Comparison of ENCODE assay signal across 8 cellular contexts in the genomic region with DNA sequence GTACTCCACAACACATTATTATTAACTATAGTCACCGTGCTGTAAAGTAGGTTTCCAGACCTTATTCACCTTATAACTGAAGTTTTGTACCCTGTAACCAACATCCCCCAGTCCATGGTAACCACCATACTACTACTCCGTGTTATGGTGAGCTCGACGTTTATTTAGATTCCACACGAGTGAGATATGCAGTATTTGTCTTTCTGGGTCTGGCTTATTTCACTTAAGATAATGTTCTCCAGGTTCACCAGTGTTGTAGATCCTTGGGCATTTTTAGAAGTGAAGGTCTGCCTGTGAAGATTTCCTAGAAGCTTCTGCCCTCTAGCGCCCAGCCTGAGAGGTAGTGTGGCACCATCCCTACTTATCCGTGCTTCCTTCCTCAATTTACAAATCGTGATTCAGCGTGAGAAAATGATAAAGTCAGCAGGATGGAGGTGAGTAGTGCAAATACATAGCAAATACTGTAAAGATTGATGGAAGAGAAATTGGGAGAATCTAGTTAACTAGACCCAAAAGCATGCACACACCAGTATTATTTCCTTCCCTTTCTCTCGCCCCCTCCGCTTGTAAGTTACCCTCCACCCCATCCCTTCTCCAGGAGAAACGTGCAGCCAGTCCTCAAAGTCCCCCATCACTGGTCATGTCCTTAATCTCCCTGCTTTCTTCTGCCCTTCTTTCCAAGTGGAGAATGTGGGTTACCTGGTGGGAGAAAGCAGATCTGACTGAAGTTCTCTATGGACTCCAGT. TPM values are rescaled to one million over a fixed set of nuclear protein-coding genes. Genes with fewer than 3 reads are reported as not detected.
A peak's percentile ranks its signal among the peaks of the same experiment; 100 is the strongest.
DNase-seq lines count a peak whose midpoint lies in the region; ATAC-seq lines count a peak whose summit lies in the region.

No MANE protein-coding gene starts in this region.

- no peak overlapping the region for H4K91ac ChIP-seq in trophoblast cell (ENCODE audit: low read depth, low read length)

- H3K14ac ChIP-seq in trophoblast cell (ENCODE audit: low read length) = no peak overlapping the region

- no peaks in the 10 kb centered on the region for H3K79me1 ChIP-seq in trophoblast cell (ENCODE audit: low read length)

- H3K36me3 Mint-ChIP-seq in activated T-cell treated with anti-CD3 and anti-CD28 coated beads, Interleukin-2, amount 50 U/mL, for 4 hours (ENCODE audit: insufficient read depth) = no peaks in the 10 kb centered on the region

- peak; percentile 53 to 59 for ATAC-seq in activated T-cell treated with anti-CD3 and anti-CD28 coated beads, Interleukin-2, amount 50 U/mL, for 4 hours
- ATAC-seq in GM18907 (IDR thresholded peaks at IDR 0.05; ENCODE audit: unreplicated experiment) = no peak

- peaks cover 6% of the 10 kb centered on the region for H3K4me1 Mint-ChIP-seq in activated T-cell treated with anti-CD3 and anti-CD28 coated beads, Interleukin-2, amount 50 U/mL, for 4 hours (ENCODE audit: low read depth)

- H3K27me3 Mint-ChIP-seq in activated T-cell treated with anti-CD3 and anti-CD28 coated beads, Interleukin-2, amount 50 U/mL, for 4 hours (ENCODE audit: low read depth) = no peaks in the 10 kb centered on the region

- H2BK12ac ChIP-seq in trophoblast cell (ENCODE audit: low read length) = no peak overlapping the region

- no peak overlapping the region for H2BK5ac ChIP-seq in trophoblast cell (ENCODE audit: low read depth, low read length, poor library complexity)

- no peak overlapping the region for H3K4ac ChIP-seq in trophoblast cell (ENCODE audit: low read depth, low read length)

- H3K4me1 ChIP-seq in trophoblast cell (ENCODE audit: control insufficient read depth in 1 of 2, insufficient read depth in 2 of 2, low read length in 2 of 2) = no peaks in the 10 kb centered on the region

- H3K9me3 ChIP-seq in trophoblast cell (ENCODE audit: insufficient read depth, low read depth, low read length) = no peaks in the 10 kb centered on the region

- H3K18ac ChIP-seq in trophoblast cell (ENCODE audit: low read length) = no peak overlapping the region

- H2AK5ac ChIP-seq in trophoblast cell (ENCODE audit: low read length) = no peak overlapping the region

- H3K23ac ChIP-seq in trophoblast cell (ENCODE audit: low read length) = no peak overlapping the region

- H2BK120ac ChIP-seq in trophoblast cell (ENCODE audit: insufficient read depth, low read length, poor library complexity) = no peak overlapping the region

- H3K27ac ChIP-seq in trophoblast cell (ENCODE audit: low read depth, low read length) = no peak overlapping the region

- no peak overlapping the region for H4K12ac ChIP-seq in trophoblast cell (ENCODE audit: low read depth, low read length)

- H3K9ac ChIP-seq in trophoblast cell (ENCODE audit: low read length) = no peak overlapping the region

- H3K27me3 ChIP-seq in trophoblast cell (ENCODE audit: insufficient read depth, low read length) = no peaks in the 10 kb centered on the region

- DNase-seq in DMS 273 (lab: John Stamatoyannopoulos, UW; ENCODE audit: unreplicated experiment) = peak; percentile 51
- DNase-seq in H4 (ENCODE audit: low spot score) = peak; percentile 46
- DNase-seq in NCI-H526 (lab: John Stamatoyannopoulos, UW) = peak; percentile 10 to 55
- peak; percentile 14 for DNase-seq in activated T-cell treated with anti-CD3 and anti-CD28 coated beads, Interleukin-2, amount 50 U/mL, for 4 hours
- DNase-seq in globus pallidus (ENCODE audit: low spot score) = peak; percentile 64
- peak; percentile 56 to 74 for DNase-seq in trophoblast cell
- no peak for DNase-seq in NCI-H774 (lab: John Stamatoyannopoulos, UW)

- no peak overlapping the region for H3K4me3 Mint-ChIP-seq in activated T-cell treated with anti-CD3 and anti-CD28 coated beads, Interleukin-2, amount 50 U/mL, for 4 hours

- no peak overlapping the region for H3K4me2 ChIP-seq in trophoblast cell (ENCODE audit: low read length)

- H3K79me2 ChIP-seq in trophoblast cell (ENCODE audit: control insufficient read depth, insufficient read depth, low read length, poor library complexity) = no peaks in the 10 kb centered on the region

- H4K8ac ChIP-seq in trophoblast cell (ENCODE audit: low read depth, low read length) = no peak overlapping the region

- WGBS in trophoblast cell (ENCODE audit: extremely low coverage, insufficient coverage, insufficient read length) = no CpG with 5 or more reads among the region's 12 CpGs

- H3K4me3 ChIP-seq in trophoblast cell (ENCODE audit: low read depth, low read length) = no peak overlapping the region

- no peaks in the 10 kb centered on the region for H3K9me3 Mint-ChIP-seq in activated T-cell treated with anti-CD3 and anti-CD28 coated beads, Interleukin-2, amount 50 U/mL, for 4 hours

- no peak overlapping the region for H2AFZ ChIP-seq in trophoblast cell (ENCODE audit: insufficient read depth, low read length, poor library complexity)

- H3K36me3 ChIP-seq in trophoblast cell (ENCODE audit: control insufficient read depth in 1 of 2, insufficient read depth in 2 of 2, low read length in 2 of 2) = no peaks in the 10 kb centered on the region

RNA-seq across cellular contexts. Expression of a gene that starts 36.0 kb away (rescaled TPM):
- 3.4 and 3.8 TPM in 2 replicates for total RNA-seq in H4 (2014; rRNA removed; shearing (Covaris generic))
- total RNA-seq in activated T-cell treated with anti-CD3 and anti-CD28 coated beads, Interleukin-2, amount 50 U/mL, for 4 hours = 1 to 10 TPM in 1 of 3 donors, under 1 TPM in 2; 0.50 to 1.1 (median 0.57) TPM
- 1.8 and 2.0 TPM in 2 replicates for polyA plus RNA-seq in trophoblast cell (2013)
